ENCODE assay signal across 33 cellular contexts in genomic region chr9:77651203-77651602, GRCh38. TPM values are rescaled to one million over a fixed set of nuclear protein-coding genes. Genes with fewer than 3 reads are reported as not detected.
"Had no signal": no experiment of that assay in that cellular context is flagged by ENCODE, and none has a peak within 500 bp of the region (broad histone marks: within the 10 kb centered on the region; RNA-seq: fewer than 3 reads in every experiment).

No MANE protein-coding gene starts in this region.

- H3K36me3 ChIP-seq: ascending aorta, cardiac muscle cell, MG63, WERI-Rb-1 had no signal

- H3K27ac Mint-ChIP-seq: activated CD4-positive, alpha-beta T cell treated with anti-CD3 and anti-CD28 coated beads, Interleukin-2, amount 10 ng/mL, durations not matched to agents 24 days and 14 days; activated CD8-positive, alpha-beta T cell treated with anti-CD3 and anti-CD28 coated beads for 36 hours; activated naive CD4-positive, alpha-beta T cell treated with anti-CD3 and anti-CD28 coated beads, Interleukin-2, amount 50 U/mL, for 24 hours; activated naive CD8-positive, alpha-beta T cell treated with anti-CD3 and anti-CD28 coated beads, Interleukin-2, amount 10 ng/mL, durations not matched to agents 7 days and 5 days; activated T-cell treated with anti-CD3 and anti-CD28 coated beads, Interleukin-2, amount 50 U/mL, for 72 hours; activated T-helper 17 cell treated with anti-CD3 and anti-CD28 coated beads, Interleukin-2, amount 50 U/mL, for 72 hours had no signal

- H3K4me3 Mint-ChIP-seq: activated CD4-positive, alpha-beta T cell treated with anti-CD3 and anti-CD28 coated beads, Interleukin-2, amount 10 ng/mL, durations not matched to agents 24 days and 14 days; activated CD8-positive, alpha-beta T cell treated with anti-CD3 and anti-CD28 coated beads for 36 hours; activated naive CD4-positive, alpha-beta T cell treated with anti-CD3 and anti-CD28 coated beads, Interleukin-2, amount 50 U/mL, for 24 hours; activated naive CD8-positive, alpha-beta T cell treated with anti-CD3 and anti-CD28 coated beads, Interleukin-2, amount 10 ng/mL, durations not matched to agents 7 days and 5 days; activated T-cell treated with anti-CD3 and anti-CD28 coated beads, Interleukin-2, amount 50 U/mL, for 72 hours; activated T-helper 17 cell treated with anti-CD3 and anti-CD28 coated beads, Interleukin-2, amount 50 U/mL, for 72 hours had no signal

- DNase-seq: activated CD4-positive, alpha-beta T cell treated with anti-CD3 and anti-CD28 coated beads, Interleukin-2, amount 10 ng/mL, durations not matched to agents 24 days and 14 days; activated CD4-positive, alpha-beta T cell treated with anti-CD3 and anti-CD28 coated beads, Interleukin-2, amount 50 U/mL, for 4 hours; activated CD8-positive, alpha-beta T cell treated with anti-CD3 and anti-CD28 coated beads for 36 hours; activated effector memory CD4-positive, alpha-beta T cell treated with anti-CD3 and anti-CD28 coated beads, Interleukin-2, amount 50 U/mL, for 16 hours; activated naive CD4-positive, alpha-beta T cell treated with Interleukin-2 at 50 U/mL for 16 hours; activated naive CD8-positive, alpha-beta T cell treated with anti-CD3 and anti-CD28 coated beads, Interleukin-2, amount 10 ng/mL, durations not matched to agents 7 days and 5 days; activated T-cell treated with anti-CD3 and anti-CD28 coated beads, Interleukin-2, amount 50 U/mL, for 1 hour; activated T-cell treated with anti-CD3 and anti-CD28 coated beads, Interleukin-2, amount 50 U/mL, for 72 hours; amygdala; Karpas-422; KBM-7; MG63; NCI-H1048; NCI-H1105 treated with DMSO at 0.1 percent for 48 hours; NCI-H1436 treated with DMSO at 0.1 percent for 48 hours; NCI-H1694 treated with DMSO at 0.1 percent for 48 hours; NCI-H2029; NCI-H345; NCI-H524 treated with DMSO at 0.1 percent for 48 hours; NCI-H748 treated with DMSO at 0.1 percent for 48 hours; OCI-M1; Right ventricle myocardium superior; SW 1271; T-helper 1 cell; T-helper 2 cell; T1000; WERI-Rb-1 had no signal

- H3K27ac ChIP-seq: ascending aorta, cardiac muscle cell, WERI-Rb-1 had no signal

- H3K9me3 Mint-ChIP-seq: activated CD4-positive, alpha-beta T cell treated with anti-CD3 and anti-CD28 coated beads, Interleukin-2, amount 10 ng/mL, durations not matched to agents 24 days and 14 days; activated CD8-positive, alpha-beta T cell treated with anti-CD3 and anti-CD28 coated beads for 36 hours; activated naive CD4-positive, alpha-beta T cell treated with anti-CD3 and anti-CD28 coated beads, Interleukin-2, amount 50 U/mL, for 24 hours; activated naive CD8-positive, alpha-beta T cell treated with anti-CD3 and anti-CD28 coated beads, Interleukin-2, amount 10 ng/mL, durations not matched to agents 7 days and 5 days; activated T-cell treated with anti-CD3 and anti-CD28 coated beads, Interleukin-2, amount 50 U/mL, for 72 hours; activated T-helper 17 cell treated with anti-CD3 and anti-CD28 coated beads, Interleukin-2, amount 50 U/mL, for 72 hours had no signal

- H3K4me3 ChIP-seq: ascending aorta, cardiac muscle cell, MG63 had no signal

- ATAC-seq: activated CD8-positive, alpha-beta T cell treated with anti-CD3 and anti-CD28 coated beads for 36 hours; activated T-cell treated with anti-CD3 and anti-CD28 coated beads, Interleukin-2, amount 50 U/mL, for 72 hours; activated T-helper 17 cell treated with anti-CD3 and anti-CD28 coated beads, Interleukin-2, amount 50 U/mL, for 72 hours had no signal

- H3K27me3 ChIP-seq: ascending aorta, MG63 had no signal

- H3K9me3 ChIP-seq: ascending aorta, MG63 had no signal

- H3K36me3 Mint-ChIP-seq: activated naive CD4-positive, alpha-beta T cell treated with anti-CD3 and anti-CD28 coated beads, Interleukin-2, amount 50 U/mL, for 24 hours; activated naive CD8-positive, alpha-beta T cell treated with anti-CD3 and anti-CD28 coated beads, Interleukin-2, amount 10 ng/mL, durations not matched to agents 7 days and 5 days had no signal

RNA-seq across cellular contexts. Expression of gene GNA14, which starts 3.1 kb away (rescaled TPM):
- total RNA-seq: activated CD4-positive, alpha-beta T cell treated with anti-CD3 and anti-CD28 coated beads, Interleukin-2, amount 10 ng/mL, durations not matched to agents 24 days and 14 days; activated CD8-positive, alpha-beta memory T cell treated with anti-CD3 and anti-CD28 coated beads for 36 hours; activated CD8-positive, alpha-beta T cell treated with anti-CD3 and anti-CD28 coated beads for 36 hours; activated naive CD8-positive, alpha-beta T cell treated with anti-CD3 and anti-CD28 coated beads, Interleukin-2, amount 10 ng/mL, durations not matched to agents 7 days and 5 days; activated T-helper 17 cell treated with anti-CD3 and anti-CD28 coated beads, Interleukin-2, amount 50 U/mL, for 72 hours; NCI-H460 had no signal
